Comparison of ENCODE assay signal across 32 cellular contexts in the genomic region with DNA sequence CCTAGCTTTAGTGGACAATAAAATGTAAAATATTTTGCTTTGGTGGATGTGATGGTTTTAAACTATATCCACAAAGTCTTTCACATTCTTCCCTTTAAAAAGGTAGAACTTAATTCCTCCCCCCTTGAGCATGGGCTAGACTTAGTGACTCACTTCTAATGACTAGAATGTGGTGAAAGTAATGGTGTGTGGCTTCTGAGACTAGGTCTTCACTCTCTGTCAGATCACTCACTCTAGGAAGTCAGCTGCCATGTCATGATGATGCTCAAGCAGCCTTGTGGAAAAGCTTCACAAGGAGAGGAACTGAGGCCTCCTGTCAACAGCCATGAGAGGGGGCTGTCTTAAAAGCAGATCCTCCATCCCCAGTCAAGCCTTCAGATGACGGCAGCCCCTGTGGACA. TPM values are rescaled to one million over a fixed set of nuclear protein-coding genes. Genes with fewer than 3 reads are reported as not detected.
DNase-seq lines count a peak whose midpoint lies in the region; ATAC-seq and TF ChIP-seq lines count a peak whose summit lies in the region.
"Had no signal": no experiment of that assay in that cellular context is flagged by ENCODE, and none has a peak within 500 bp of the region (broad histone marks: within the 10 kb centered on the region; RNA-seq: fewer than 3 reads in every experiment).

No MANE protein-coding gene starts in this region.

- POLR2A ChIA-PET in activated CD4-positive, alpha-beta T cell treated with anti-CD3 and anti-CD28 coated beads for 36 hours (lab: Charles Lee): interaction anchor here (0.6 to 0.8 kb wide), 3 partner anchors 23 to 1111 kb away, joined by 3 read pairs; no protein-coding TSS in a partner anchor

- no peak overlapping the region for H3K4me3 ChIP-seq in right atrium auricular region
- H3K4me3 ChIP-seq: adrenal gland, lung, uterus had no signal

- H3K4me1 ChIP-seq in right atrium auricular region: peaks cover 0 to 44% of the 10 kb centered on the region in 2 donors
- H3K4me1 ChIP-seq: uterus had no signal

- H3K27me3 ChIP-seq in right atrium auricular region: no peaks in the 10 kb centered on the region
- H3K27me3 ChIP-seq: adrenal gland, uterus had no signal

- peak; percentile 52 for ATAC-seq in activated CD4-positive, alpha-beta T cell treated with anti-CD3 and anti-CD28 coated beads for 36 hours
- no peak for ATAC-seq in Right ventricle myocardium inferior
- ATAC-seq in activated T-helper 17 cell treated with anti-CD3 and anti-CD28 coated beads, Interleukin-2, amount 50 U/mL, for 72 hours (replicated peaks): peak; percentile 42
- peak; percentile 64 for ATAC-seq in stimulated activated naive CD8-positive, alpha-beta T cell treated with anti-CD3 and anti-CD28 coated beads, Interleukin-15, amount 100 ng/mL, for 72 hours
- ATAC-seq: esophagus mucosa; naive thymus-derived CD8-positive, alpha-beta T cell had no signal

- H3K36me3 ChIP-seq in right atrium auricular region: no peaks in the 10 kb centered on the region
- H3K36me3 ChIP-seq: adrenal gland, uterus had no signal

- no peak for DNase-seq in activated CD4-positive, alpha-beta T cell treated with anti-CD3 and anti-CD28 coated beads for 36 hours
- DNase-seq in activated CD4-positive, alpha-beta T cell treated with anti-CD3 and anti-CD28 coated beads for 1 hour: no peak
- DNase-seq in right atrium auricular region (ENCODE audit: low spot score): no peak
- DNase-seq in Right ventricle myocardium inferior (ENCODE audit: missing footprints): no peak
- no peak for DNase-seq in stimulated activated naive CD8-positive, alpha-beta T cell treated with anti-CD3 and anti-CD28 coated beads, Interleukin-15, amount 100 ng/mL, for 72 hours
- DNase-seq in SKM-1 treated with dmso at 0.1 percent for 144 hours (lab: John Stamatoyannopoulos, UW; ENCODE audit: unreplicated experiment): no peak
- no peak for DNase-seq in caudate nucleus (lab: John Stamatoyannopoulos, UW)
- DNase-seq: 8988T; activated CD4-positive, alpha-beta memory T cell treated with anti-CD3 and anti-CD28 coated beads for 36 hours; C1 segment of cervical spinal cord; DMS153; HCEC 1CT; islet precursor cell; Kasumi-1; naive thymus-derived CD8-positive, alpha-beta T cell; NCI-H1048; NCI-H446; NCI-H774; occipital lobe; RPMI8226; small intestine; T-helper 1 cell; uterus had no signal

- H3K9me3 Mint-ChIP-seq in activated CD4-positive, alpha-beta T cell treated with anti-CD3 and anti-CD28 coated beads for 36 hours (ENCODE audit: low read depth): no peaks in the 10 kb centered on the region
- no peaks in the 10 kb centered on the region for H3K9me3 Mint-ChIP-seq in activated T-helper 17 cell treated with anti-CD3 and anti-CD28 coated beads, Interleukin-2, amount 50 U/mL, for 72 hours
- no peaks in the 10 kb centered on the region for H3K9me3 Mint-ChIP-seq in stimulated activated naive CD8-positive, alpha-beta T cell treated with anti-CD3 and anti-CD28 coated beads, Interleukin-15, amount 100 ng/mL, for 72 hours
- H3K9me3 Mint-ChIP-seq: activated CD4-positive, alpha-beta memory T cell treated with anti-CD3 and anti-CD28 coated beads for 36 hours; dendritic cell treated with granulocyte-macrophage colony-stimulating factor and Interleukin-4, amounts not matched to agents 40 ng/mL and 50 ng/mL, for 4 days; stimulated activated naive CD8-positive, alpha-beta T cell treated with anti-CD3 and anti-CD28 coated beads, Interleukin-15, Interleukin-2, amounts not matched to agents 100 ng/mL and 50 ng/mL, for 24 hours had no signal

- H3K27me3 Mint-ChIP-seq in activated CD4-positive, alpha-beta T cell treated with anti-CD3 and anti-CD28 coated beads for 36 hours: peaks cover 15% of the 10 kb centered on the region
- H3K27me3 Mint-ChIP-seq in activated T-helper 17 cell treated with anti-CD3 and anti-CD28 coated beads, Interleukin-2, amount 50 U/mL, for 72 hours: peaks cover 10% of the 10 kb centered on the region
- peaks cover 52% of the 10 kb centered on the region for H3K27me3 Mint-ChIP-seq in stimulated activated naive CD8-positive, alpha-beta T cell treated with anti-CD3 and anti-CD28 coated beads, Interleukin-15, amount 100 ng/mL, for 72 hours

- no peaks in the 10 kb centered on the region for H3K36me3 Mint-ChIP-seq in activated CD4-positive, alpha-beta T cell treated with anti-CD3 and anti-CD28 coated beads for 36 hours (ENCODE audit: low read depth)
- H3K36me3 Mint-ChIP-seq in activated T-helper 17 cell treated with anti-CD3 and anti-CD28 coated beads, Interleukin-2, amount 50 U/mL, for 72 hours (ENCODE audit: low read depth): no peaks in the 10 kb centered on the region
- H3K36me3 Mint-ChIP-seq: activated CD4-positive, alpha-beta memory T cell treated with anti-CD3 and anti-CD28 coated beads for 36 hours; naive thymus-derived CD8-positive, alpha-beta T cell had no signal

- no peak for TF ChIP-seq CTCF in right atrium auricular region (IDR thresholded peaks at IDR 0.05)

- intact Hi-C loops in activated CD4-positive, alpha-beta T cell treated with anti-CD3 and anti-CD28 coated beads for 36 hours (cut with DNase I, micrococcal nuclease): no loop called here
- intact Hi-C loops in Right ventricle myocardium inferior (cut with DNase I): loop anchor here (5.0 to 10.0 kb wide), 3 partner anchors 70 to 570 kb away; a partner anchor contains a TSS

- no peak overlapping the region for H3K4me3 Mint-ChIP-seq in activated CD4-positive, alpha-beta T cell treated with anti-CD3 and anti-CD28 coated beads for 36 hours
- H3K4me3 Mint-ChIP-seq in activated T-helper 17 cell treated with anti-CD3 and anti-CD28 coated beads, Interleukin-2, amount 50 U/mL, for 72 hours: no peak overlapping the region
- H3K4me3 Mint-ChIP-seq in stimulated activated naive CD8-positive, alpha-beta T cell treated with anti-CD3 and anti-CD28 coated beads, Interleukin-15, amount 100 ng/mL, for 72 hours: no peak overlapping the region
- H3K4me3 Mint-ChIP-seq: activated CD4-positive, alpha-beta memory T cell treated with anti-CD3 and anti-CD28 coated beads for 36 hours; dendritic cell treated with granulocyte-macrophage colony-stimulating factor and Interleukin-4, amounts not matched to agents 40 ng/mL and 50 ng/mL, for 4 days; naive thymus-derived CD8-positive, alpha-beta T cell; stimulated activated naive CD8-positive, alpha-beta T cell treated with anti-CD3 and anti-CD28 coated beads, Interleukin-15, Interleukin-2, amounts not matched to agents 100 ng/mL and 50 ng/mL, for 24 hours had no signal

- CTCF ChIA-PET in activated CD4-positive, alpha-beta T cell treated with anti-CD3 and anti-CD28 coated beads for 36 hours (lab: Charles Lee): interaction anchor here (0.8 to 6.9 kb wide), 4 partner anchors 12 to 74 kb away, joined by 3 to 103 read pairs (median 4); a partner anchor contains a TSS

- H3K27ac Mint-ChIP-seq in activated CD4-positive, alpha-beta T cell treated with anti-CD3 and anti-CD28 coated beads for 36 hours: peak overlapping the region; percentile 14
- no peak overlapping the region for H3K27ac Mint-ChIP-seq in activated T-helper 17 cell treated with anti-CD3 and anti-CD28 coated beads, Interleukin-2, amount 50 U/mL, for 72 hours
- H3K27ac Mint-ChIP-seq in stimulated activated naive CD8-positive, alpha-beta T cell treated with anti-CD3 and anti-CD28 coated beads, Interleukin-15, amount 100 ng/mL, for 72 hours: no peak overlapping the region
- H3K27ac Mint-ChIP-seq: activated CD4-positive, alpha-beta memory T cell treated with anti-CD3 and anti-CD28 coated beads for 36 hours; dendritic cell treated with granulocyte-macrophage colony-stimulating factor and Interleukin-4, amounts not matched to agents 40 ng/mL and 50 ng/mL, for 4 days; naive thymus-derived CD8-positive, alpha-beta T cell; stimulated activated naive CD8-positive, alpha-beta T cell treated with anti-CD3 and anti-CD28 coated beads, Interleukin-15, Interleukin-2, amounts not matched to agents 100 ng/mL and 50 ng/mL, for 24 hours had no signal

- peaks cover 0 to 6% of the 10 kb centered on the region in 2 donors for H3K9me3 ChIP-seq in right atrium auricular region
- H3K9me3 ChIP-seq: adrenal gland, uterus had no signal

- peak overlapping the region; percentile 39 to 50 for H3K27ac ChIP-seq in right atrium auricular region
- no peak overlapping the region for H3K27ac ChIP-seq in caudate nucleus (ENCODE audit: low read depth, low read length)
- H3K27ac ChIP-seq: adrenal gland, uterus had no signal

- H3K4me1 Mint-ChIP-seq in activated CD4-positive, alpha-beta T cell treated with anti-CD3 and anti-CD28 coated beads for 36 hours: peaks cover 22% of the 10 kb centered on the region
- peaks cover 7% of the 10 kb centered on the region for H3K4me1 Mint-ChIP-seq in activated T-helper 17 cell treated with anti-CD3 and anti-CD28 coated beads, Interleukin-2, amount 50 U/mL, for 72 hours
- peaks cover 28% of the 10 kb centered on the region for H3K4me1 Mint-ChIP-seq in stimulated activated naive CD8-positive, alpha-beta T cell treated with anti-CD3 and anti-CD28 coated beads, Interleukin-15, amount 100 ng/mL, for 72 hours

RNA-seq across cellular contexts. Expression of a gene that starts 4.2 kb away (rescaled TPM):
- under 1 TPM in 1 of 2 experiments, not detected in 1; 0.04 TPM for total RNA-seq in activated CD4-positive, alpha-beta T cell treated with anti-CD3 and anti-CD28 coated beads for 36 hours
- total RNA-seq in right atrium auricular region: 10 to 100 TPM in 1 of 2 donors, 1 to 10 TPM in 1; 7.0 to 29.7 TPM
- 110 TPM for total RNA-seq in Right ventricle myocardium inferior
- not detected for total RNA-seq in activated T-helper 17 cell treated with anti-CD3 and anti-CD28 coated beads, Interleukin-2, amount 50 U/mL, for 72 hours
- total RNA-seq: activated CD4-positive, alpha-beta memory T cell treated with anti-CD3 and anti-CD28 coated beads for 36 hours; SK-MEL-5 had no signal

RNA-seq across cellular contexts. Expression of a gene that starts 50.4 kb away (rescaled TPM):
- total RNA-seq in activated CD4-positive, alpha-beta T cell treated with anti-CD3 and anti-CD28 coated beads for 36 hours: not detected
- total RNA-seq in right atrium auricular region (not detected), Right ventricle myocardium inferior (not detected)
- total RNA-seq in activated T-helper 17 cell treated with anti-CD3 and anti-CD28 coated beads, Interleukin-2, amount 50 U/mL, for 72 hours: not detected
- total RNA-seq: activated CD4-positive, alpha-beta memory T cell treated with anti-CD3 and anti-CD28 coated beads for 36 hours; esophagus mucosa; fibroblast of villous mesenchyme; lung; mononuclear cell; naive thymus-derived CD8-positive, alpha-beta T cell; occipital lobe; SK-MEL-5; uterus had no signal

Comparison
In these comparisons a context has a peak if more than half of its experiments do, and no peak if none do; other contexts are left out.
1. RNA of a gene that starts 4.2 kb away (total RNA-seq): 110 TPM in Right ventricle myocardium inferior (single experiment) and 7.0 to 29.7 TPM in right atrium auricular region; 0.04 TPM in activated CD4-positive, alpha-beta T cell treated with anti-CD3 and anti-CD28 coated beads for 36 hours and not detected in activated T-helper 17 cell treated with anti-CD3 and anti-CD28 coated beads, Interleukin-2, amount 50 U/mL, for 72 hours; every median in the first group is over 4 times any median in the second.